ENCODE assay signal across 20 cellular contexts in the genomic region with DNA sequence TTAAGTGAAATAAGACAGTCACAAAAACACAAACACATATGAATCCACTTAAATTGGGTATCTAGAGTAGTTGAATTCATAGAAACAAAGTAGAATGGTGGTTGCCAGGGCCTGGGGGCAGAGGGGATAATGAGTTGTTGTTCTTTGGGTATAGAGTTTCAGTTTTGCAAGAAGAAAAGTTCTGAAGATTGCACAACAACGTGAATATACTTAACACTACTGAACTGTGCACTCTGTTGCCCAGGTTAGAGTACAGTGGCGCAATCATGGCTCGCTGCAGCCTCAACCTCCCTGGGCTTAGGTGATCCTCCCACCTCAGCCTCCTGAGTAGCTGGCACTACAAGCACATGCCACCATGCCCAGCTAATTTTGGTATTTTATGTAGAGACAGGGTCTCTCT. TPM values are rescaled to one million over a fixed set of nuclear protein-coding genes. Genes with fewer than 3 reads are reported as not detected.
DNase-seq lines count a peak whose midpoint lies in the region; TF ChIP-seq lines count a peak whose summit lies in the region.
"Had no signal": no experiment of that assay in that cellular context is flagged by ENCODE, and none has a peak within 500 bp of the region (broad histone marks: within the 10 kb centered on the region; RNA-seq: fewer than 3 reads in every experiment).

No MANE protein-coding gene starts in this region.

- no peaks in the 10 kb centered on the region for H3K9me2 ChIP-seq in Karpas-422 (replicated peaks; ENCODE audit: insufficient read depth, low read length)

- H2AFZ ChIP-seq in Karpas-422 (ENCODE audit: low read length), result no peak overlapping the region

- H4K20me1 ChIP-seq in Karpas-422 (ENCODE audit: insufficient read depth, low read depth, low read length), result no peaks in the 10 kb centered on the region

- H3K4me1 ChIP-seq in thyroid gland (peaks cover 42 to 85% of the 10 kb centered on the region in 2 donors), Karpas-422 (ENCODE audit: low read length) (no peaks in the 10 kb centered on the region)

- intact Hi-C loops in thyroid gland (cut with DNase I), result no loop called here

- H3K9me3 ChIP-seq in thyroid gland (no peaks in the 10 kb centered on the region), Karpas-422 (ENCODE audit: low read length) (no peaks in the 10 kb centered on the region)
- H3K9me3 ChIP-seq: ascending aorta had no signal

- 73 to 91% methylated on average over 3 of the region's 3 CpGs for WGBS in thyroid gland, 2 donors

- H3K9ac ChIP-seq in Karpas-422 (ENCODE audit: low read length), result no peak overlapping the region

- DNase-seq in M059J (ENCODE audit: low read depth) (peak; percentile 71), T1000 (lab: John Stamatoyannopoulos, UW) (peak; percentile 11), fibroblast of peridontal ligament (ENCODE audit: extremely low read depth) (peak; percentile 70), thyroid gland (no peak), T-helper 9 cell (no peak), Karpas-422 (no peak)
- no peak for DNase-seq in activated CD4-positive, alpha-beta T cell treated with anti-CD3 and anti-CD28 coated beads, Interleukin-2, amount 50 U/mL, for 4 hours
- DNase-seq: activated effector memory CD4-positive, alpha-beta T cell treated with anti-CD3 and anti-CD28 coated beads, Interleukin-2, amount 50 U/mL, for 16 hours; cortex of kidney; GF-D8; GOT3; kidney glomerular epithelial cell; NCI-H1092 treated with DMSO at 0.1 percent for 48 hours; NCI-H2171; NCI-H82; stimulated activated CD4-positive, alpha-beta T cell treated with anti-CD3 and anti-CD28 coated beads, Interleukin-4, amount 100 ng/mL, for 24 hours; stimulated activated CD8-positive, alpha-beta memory T cell treated with anti-CD3 and anti-CD28 coated beads, Interleukin-4, amount 100 ng/mL, for 48 hours; T-helper 2 cell had no signal

- H3K4me2 ChIP-seq in Karpas-422 (ENCODE audit: low read depth, low read length, poor library complexity, severe bottlenecking), result no peak overlapping the region

- H3K4me3 ChIP-seq in thyroid gland (replicated peaks in 1 of 3) (no peak overlapping the region), Karpas-422 (ENCODE audit: low read length) (no peak overlapping the region)
- H3K4me3 ChIP-seq: ascending aorta had no signal

- no peak for TF ChIP-seq CTCF in thyroid gland (IDR thresholded peaks at IDR 0.05)

- H3K79me2 ChIP-seq in Karpas-422 (ENCODE audit: low read length), result no peaks in the 10 kb centered on the region

- no peak for TF ChIP-seq POLR2A in thyroid gland (IDR thresholded peaks at IDR 0.05)

- H3K36me3 ChIP-seq in thyroid gland (no peaks in the 10 kb centered on the region), Karpas-422 (ENCODE audit: insufficient read depth, low read length) (no peaks in the 10 kb centered on the region)
- H3K36me3 ChIP-seq: ascending aorta had no signal

- no peaks in the 10 kb centered on the region for H3K27me3 ChIP-seq in thyroid gland
- no peaks in the 10 kb centered on the region for H3K27me3 ChIP-seq in Karpas-422 (ENCODE audit: low read length)
- H3K27me3 ChIP-seq: ascending aorta had no signal

- peak overlapping the region in 2 of 3 donors; percentile 95 for H3K27ac ChIP-seq in thyroid gland
- H3K27ac ChIP-seq in Karpas-422 (ENCODE audit: low read length), result no peak overlapping the region
- H3K27ac ChIP-seq: ascending aorta had no signal

RNA-seq across cellular contexts. Expression of gene GRAMD2A, which starts 14.9 kb away (rescaled TPM):
- total RNA-seq in M059J (2014; rRNA removed; shearing (Covaris generic)), result 0.34 and 0.44 TPM in 2 replicates
- 10 to 100 TPM in 1 of 4 donors, 1 to 10 TPM in 3; 8.8 to 26.9 (median 9.0) TPM for total RNA-seq in thyroid gland
- total RNA-seq in Karpas-422 (2014; rRNA removed; shearing (Covaris generic); ENCODE audit: low replicate concordance), result not detected in 2 replicates
- total RNA-seq: ascending aorta, mononuclear cell had no signal

RNA-seq across cellular contexts. Expression of gene PKM, which starts 48.3 kb away (rescaled TPM):
- total RNA-seq in M059J (2014; rRNA removed; shearing (Covaris generic)), result 2,564 and 2,981 TPM in 2 replicates
- 100 to 1,000 TPM; 270 to 587 (median 340) TPM for total RNA-seq in thyroid gland
- 869 and 996 TPM in 2 replicates for total RNA-seq in Karpas-422 (2014; rRNA removed; shearing (Covaris generic); ENCODE audit: low replicate concordance)

Comparison
In these comparisons a context has a peak if more than half of its experiments do, and no peak if none do; other contexts are left out.
1. DNase-seq: peak in M059J (single experiment), T1000 (single experiment) and fibroblast of peridontal ligament (single experiment); none in thyroid gland (0 of 2), T-helper 9 cell (single experiment), Karpas-422 (single experiment) and activated CD4-positive, alpha-beta T cell treated with anti-CD3 and anti-CD28 coated beads, Interleukin-2, amount 50 U/mL, for 4 hours (0 of 2).